30 cellular contexts compared by ENCODE assay signal in genomic region chr5:34652466-34652865, GRCh38.
"Had no signal": no experiment of that assay in that cellular context is flagged by ENCODE, and none has a peak within 500 bp of the region (broad histone marks: within the 10 kb centered on the region; RNA-seq: fewer than 3 reads in every experiment).

No MANE protein-coding gene starts in this region.

- FAIRE-seq: astrocyte, keratinocyte had no signal

- ATAC-seq: gastroesophageal sphincter; left lung; lower lobe of right lung; natural killer cell; stimulated activated naive B cell treated with anti-CD40 and anti-IgM and Interleukin-4, amounts not matched to agents 10 μg/mL and 1 μg/mL and 100 μg/mL, for 72 hours had no signal

- DNase-seq: activated CD4-positive, alpha-beta memory T cell treated with anti-CD3 and anti-CD28 coated beads, Interleukin-2, amount 10 ng/mL, durations not matched to agents 7 days and 5 days; activated CD4-positive, alpha-beta T cell treated with anti-CD3 and anti-CD28 coated beads, Interleukin-2, amount 10 ng/mL, durations not matched to agents 7 days and 5 days; activated CD4-positive, CD25-positive, alpha-beta regulatory T cell treated with anti-CD3 and anti-CD28 coated beads, Interleukin-2, amount 50 U/mL, for 72 hours; activated CD8-positive, alpha-beta memory T cell treated with anti-CD3 and anti-CD28 coated beads, Interleukin-2, amount 50 U/mL, for 48 hours; activated gamma-delta T cell; activated naive CD4-positive, alpha-beta T cell treated with anti-CD3 and anti-CD28 coated beads, Interleukin-2, amount 10 ng/mL, durations not matched to agents 7 days and 5 days; activated naive CD8-positive, alpha-beta T cell treated with anti-CD3 and anti-CD28 coated beads, Interleukin-2, amount 10 ng/mL, durations not matched to agents 7 days and 5 days; activated T-cell treated with anti-CD3 and anti-CD28 coated beads, Interleukin-2, amount 50 U/mL, for 24 hours; amniotic stem cell; effector CD4-positive, alpha-beta T cell; esophagus squamous epithelium; head of caudate nucleus; hippocampal formation; left lung; lower lobe of right lung; mesendoderm; natural killer cell; retina; stimulated activated CD4-positive, alpha-beta T cell treated with anti-CD3 and anti-CD28 coated beads, Interleukin-15, amount 100 ng/mL, for 24 hours; stimulated activated CD4-positive, alpha-beta T cell treated with anti-CD3 and anti-CD28 coated beads, Interleukin-2, amount 100 ng/mL, for 24 hours; stimulated activated naive B cell treated with anti-CD40 and anti-IgM and Interleukin-4, amounts not matched to agents 10 μg/mL and 1 μg/mL and 100 μg/mL, for 72 hours; stomach; T-helper 2 cell; tibial artery had no signal

- H3K9me3 ChIP-seq: esophagus squamous epithelium, gastroesophageal sphincter, left lung, lower lobe of right lung, stomach, tibial artery had no signal

- H3K27ac ChIP-seq: brain microvascular endothelial cell, epithelial cell of prostate, esophagus squamous epithelium, left lung, lower lobe of right lung, stomach had no signal

- H3K4me2 ChIP-seq: smooth muscle cell had no signal

- H3K36me3 ChIP-seq: esophagus squamous epithelium, gastroesophageal sphincter, left lung, lower lobe of right lung, stomach, tibial artery had no signal

- H3K27me3 ChIP-seq: brain microvascular endothelial cell, gastroesophageal sphincter, tibial artery had no signal

- H3K4me3 ChIP-seq: esophagus squamous epithelium, gastroesophageal sphincter, left lung, lower lobe of right lung, smooth muscle cell, stomach, tibial artery had no signal
